Comparison of ENCODE assay signal across 28 cellular contexts in the genomic region with DNA sequence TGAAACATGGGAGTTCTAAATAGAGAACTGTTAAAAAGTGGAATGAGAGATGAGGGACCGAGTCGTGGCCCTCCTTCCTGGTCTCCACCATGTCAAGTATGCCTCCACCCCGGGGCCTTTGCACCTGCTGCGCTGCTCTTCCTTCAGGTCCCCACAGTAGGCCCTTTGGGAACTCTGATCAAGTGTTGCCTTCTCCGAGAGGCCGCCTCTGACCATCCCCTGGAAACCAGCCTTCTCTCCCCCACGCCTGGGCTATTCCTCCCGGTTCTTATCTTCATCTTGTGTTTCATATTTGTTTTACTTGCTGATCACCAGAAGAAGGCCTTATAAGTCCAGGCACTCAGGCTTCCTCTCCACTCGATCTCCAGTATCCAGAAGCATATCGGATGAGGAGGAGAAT.
"Had no signal": no experiment of that assay in that cellular context is flagged by ENCODE, and none has a peak within 500 bp of the region (broad histone marks: within the 10 kb centered on the region; RNA-seq: fewer than 3 reads in every experiment).

No MANE protein-coding gene starts in this region.

- ATAC-seq: naive thymus-derived CD4-positive, alpha-beta T cell; natural killer cell; pancreas; right cardiac atrium; right lobe of liver; stimulated activated effector memory CD8-positive, alpha-beta T cell treated with anti-CD3 and anti-CD28 coated beads, Interleukin-12 subunit alpha, Interleukin-12 subunit beta, amount 100 ng/mL, for 72 hours; stimulated activated naive B cell treated with anti-CD40 and anti-IgM and Interleukin-4, amounts not matched to agents 10 μg/mL and 1 μg/mL and 100 μg/mL, for 72 hours; upper lobe of right lung had no signal

- H3K27ac ChIP-seq: neutrophil, pancreas, prostate gland, right lobe of liver, sigmoid colon, stomach, suprapubic skin, testis, tibial artery, transverse colon, upper lobe of right lung, uterus had no signal

- H3K4me1 ChIP-seq: pancreas, prostate gland, uterus had no signal

- H3K4me1 Mint-ChIP-seq: stimulated activated naive B cell treated with anti-CD40 and anti-IgM and Interleukin-4, amounts not matched to agents 10 μg/mL and 1 μg/mL and 100 μg/mL, for 72 hours had no signal

- H3K9me3 Mint-ChIP-seq: natural killer cell; nephron; stimulated activated effector memory CD8-positive, alpha-beta T cell treated with anti-CD3 and anti-CD28 coated beads, Interleukin-12 subunit alpha, Interleukin-12 subunit beta, amount 100 ng/mL, for 72 hours; stimulated activated naive CD8-positive, alpha-beta T cell treated with anti-CD3 and anti-CD28 coated beads, Interleukin-15, Interleukin-2, amounts not matched to agents 100 ng/mL and 50 ng/mL, for 24 hours had no signal

- H3K27me3 Mint-ChIP-seq: stimulated activated naive CD8-positive, alpha-beta T cell treated with anti-CD3 and anti-CD28 coated beads, Interleukin-15, Interleukin-2, amounts not matched to agents 100 ng/mL and 50 ng/mL, for 24 hours; type B pancreatic cell had no signal

- H3K27me3 ChIP-seq: pancreas, right lobe of liver, sigmoid colon, stomach, suprapubic skin, testis, tibial artery, transverse colon, upper lobe of right lung, uterus had no signal

- DNase-seq: naive thymus-derived CD4-positive, alpha-beta T cell; natural killer cell; nucleus accumbens; pancreas; retina; right cardiac atrium; right lobe of liver; sigmoid colon; small intestine; stimulated activated CD4-positive, alpha-beta T cell treated with anti-CD3 and anti-CD28 coated beads, Interleukin-15, amount 100 ng/mL, for 24 hours; stimulated activated CD4-positive, alpha-beta T cell treated with anti-CD3 and anti-CD28 coated beads, Interleukin-2, amount 100 ng/mL, for 24 hours; stimulated activated CD4-positive, alpha-beta T cell treated with anti-CD3 and anti-CD28 coated beads, Interleukin-2, amount 100 ng/mL, for 48 hours; stimulated activated CD4-positive, alpha-beta T cell treated with anti-CD3 and anti-CD28 coated beads, Interleukin-4, amount 100 ng/mL, for 24 hours; stimulated activated naive B cell treated with anti-CD40 and anti-IgM and Interleukin-4, amounts not matched to agents 10 μg/mL and 1 μg/mL and 100 μg/mL, for 72 hours; stimulated activated naive CD4-positive, alpha-beta T cell treated with Interleukin-2 at 50 U/mL for 16 hours; stomach; testis; tibial artery; transverse colon; upper lobe of right lung; uterus had no signal

- H3K4me3 Mint-ChIP-seq: natural killer cell; nephron; stimulated activated effector memory CD8-positive, alpha-beta T cell treated with anti-CD3 and anti-CD28 coated beads, Interleukin-12 subunit alpha, Interleukin-12 subunit beta, amount 100 ng/mL, for 72 hours; stimulated activated naive B cell treated with anti-CD40 and anti-IgM and Interleukin-4, amounts not matched to agents 10 μg/mL and 1 μg/mL and 100 μg/mL, for 72 hours; stimulated activated naive CD8-positive, alpha-beta T cell treated with anti-CD3 and anti-CD28 coated beads, Interleukin-15, Interleukin-2, amounts not matched to agents 100 ng/mL and 50 ng/mL, for 24 hours; type B pancreatic cell had no signal

- H3K36me3 ChIP-seq: neutrophil, pancreas, prostate gland, right lobe of liver, sigmoid colon, stomach, suprapubic skin, transverse colon, upper lobe of right lung, uterus had no signal

- H3K4me3 ChIP-seq: pancreas, prostate gland, right lobe of liver, sigmoid colon, stomach, suprapubic skin, tibial artery, transverse colon, upper lobe of right lung, uterus had no signal

- H3K9me3 ChIP-seq: neutrophil, pancreas, prostate gland, right lobe of liver, sigmoid colon, stomach, suprapubic skin, testis, tibial artery, transverse colon, upper lobe of right lung, uterus had no signal

- H3K36me3 Mint-ChIP-seq: natural killer cell had no signal

- H3K27ac Mint-ChIP-seq: natural killer cell; nephron; stimulated activated effector memory CD8-positive, alpha-beta T cell treated with anti-CD3 and anti-CD28 coated beads, Interleukin-12 subunit alpha, Interleukin-12 subunit beta, amount 100 ng/mL, for 72 hours; stimulated activated naive B cell treated with anti-CD40 and anti-IgM and Interleukin-4, amounts not matched to agents 10 μg/mL and 1 μg/mL and 100 μg/mL, for 72 hours; stimulated activated naive CD8-positive, alpha-beta T cell treated with anti-CD3 and anti-CD28 coated beads, Interleukin-15, Interleukin-2, amounts not matched to agents 100 ng/mL and 50 ng/mL, for 24 hours; type B pancreatic cell had no signal
